ENCODE assay signal across 1 cellular context in genomic region chr1:228158690-228159665, GRCh38.
TF ChIP-seq lines count a peak whose summit lies in the region.

No MANE protein-coding gene starts in this region.

TF ChIP-seq in H1, 55 proteins besides CTCF, POLR2A, EP300 and RAD21:
- TF ChIP-seq EGR1 (IDR thresholded peaks at IDR 0.05; ENCODE audit: borderline replicate concordance, low read depth, low read length), result no peak
- no peak for TF ChIP-seq FOSL1 (IDR thresholded peaks at IDR 0.05; ENCODE audit: insufficient read depth, low read depth, low read length)
- no peak for TF ChIP-seq BCL11A (IDR thresholded peaks at IDR 0.05; ENCODE audit: low read depth in 2 of 2, low read length in 2 of 2)
- TF ChIP-seq CHD1 (IDR thresholded peaks at IDR 0.05; ENCODE audit: low read depth, low read length), result no peak
